In genomic region chr4:95830647-95831046, GRCh38 we compare ENCODE assay signal across 29 cellular contexts. TPM values are rescaled to one million over a fixed set of nuclear protein-coding genes. Genes with fewer than 3 reads are reported as not detected.
"Had no signal": no experiment of that assay in that cellular context is flagged by ENCODE, and none has a peak within 500 bp of the region (broad histone marks: within the 10 kb centered on the region; RNA-seq: fewer than 3 reads in every experiment).

No MANE protein-coding gene starts in this region.

- H3K27ac Mint-ChIP-seq: activated CD8-positive, alpha-beta memory T cell treated with anti-CD3 and anti-CD28 coated beads, Interleukin-2, amount 10 ng/mL, durations not matched to agents 7 days and 5 days; activated naive CD4-positive, alpha-beta T cell treated with anti-CD3 and anti-CD28 coated beads, Interleukin-2, amount 50 U/mL, for 72 hours; activated naive CD8-positive, alpha-beta T cell treated with anti-CD3 and anti-CD28 coated beads, Interleukin-2, amount 50 U/mL, for 24 hours; activated T-cell treated with anti-CD3 and anti-CD28 coated beads, Interleukin-2, amount 50 U/mL, for 24 hours; T-helper 17 cell; WTC11 had no signal

- H3K9me3 ChIP-seq: ascending aorta, body of pancreas, SJCRH30, SK-N-SH had no signal

- H3K4me3 ChIP-seq: ascending aorta, body of pancreas, coronary artery, SJCRH30 had no signal

- H3K36me3 Mint-ChIP-seq: activated CD8-positive, alpha-beta memory T cell treated with anti-CD3 and anti-CD28 coated beads, Interleukin-2, amount 10 ng/mL, durations not matched to agents 7 days and 5 days; activated naive CD4-positive, alpha-beta T cell treated with anti-CD3 and anti-CD28 coated beads, Interleukin-2, amount 50 U/mL, for 72 hours had no signal

- H3K9ac ChIP-seq: SK-N-SH had no signal

- H3K36me3 ChIP-seq: ascending aorta, SJCRH30 had no signal

- H3K9me3 Mint-ChIP-seq: activated naive CD4-positive, alpha-beta T cell treated with anti-CD3 and anti-CD28 coated beads, Interleukin-2, amount 50 U/mL, for 72 hours; activated naive CD8-positive, alpha-beta T cell treated with anti-CD3 and anti-CD28 coated beads, Interleukin-2, amount 50 U/mL, for 24 hours had no signal

- H3K4me2 ChIP-seq: SK-N-SH had no signal

- H3K4me1 Mint-ChIP-seq: activated CD8-positive, alpha-beta memory T cell treated with anti-CD3 and anti-CD28 coated beads, Interleukin-2, amount 10 ng/mL, durations not matched to agents 7 days and 5 days; activated naive CD8-positive, alpha-beta T cell treated with anti-CD3 and anti-CD28 coated beads, Interleukin-2, amount 50 U/mL, for 24 hours; T-helper 17 cell had no signal

- H3K4me3 Mint-ChIP-seq: activated CD8-positive, alpha-beta memory T cell treated with anti-CD3 and anti-CD28 coated beads, Interleukin-2, amount 10 ng/mL, durations not matched to agents 7 days and 5 days; activated naive CD8-positive, alpha-beta T cell treated with anti-CD3 and anti-CD28 coated beads, Interleukin-2, amount 50 U/mL, for 24 hours; activated T-cell treated with anti-CD3 and anti-CD28 coated beads, Interleukin-2, amount 50 U/mL, for 24 hours; T-helper 17 cell; WTC11 had no signal

- H3K9me2 ChIP-seq: SK-N-SH had no signal

- DNase-seq: activated CD4-positive, alpha-beta T cell treated with anti-CD3 and anti-CD28 coated beads for 48 hours; activated CD4-positive, alpha-beta T cell treated with anti-CD3 and anti-CD28 coated beads, Interleukin-2, amount 50 U/mL, for 4 hours; activated CD4-positive, CD25-positive, alpha-beta regulatory T cell treated with anti-CD3 and anti-CD28 coated beads, Interleukin-2, amount 50 U/mL, for 72 hours; activated CD8-positive, alpha-beta memory T cell treated with anti-CD3 and anti-CD28 coated beads, Interleukin-2, amount 10 ng/mL, durations not matched to agents 7 days and 5 days; activated effector memory CD4-positive, alpha-beta T cell treated with anti-CD3 and anti-CD28 coated beads, Interleukin-2, amount 50 U/mL, for 16 hours; activated naive CD4-positive, alpha-beta T cell treated with Interleukin-2 at 50 U/mL for 16 hours; activated naive CD8-positive, alpha-beta T cell treated with anti-CD3 and anti-CD28 coated beads, Interleukin-2, amount 50 U/mL, for 24 hours; activated T-cell treated with anti-CD3 and anti-CD28 coated beads, Interleukin-2, amount 50 U/mL, for 24 hours; amniotic stem cell; body of pancreas; central memory CD4-positive, alpha-beta T cell; NCI-H1930; NCI-H2171 treated with DMSO at 0.1 percent for 48 hours; NCI-H226; NCI-H526 treated with DMSO at 0.1 percent for 48 hours; NCI-H82; Right ventricle myocardium superior; SJCRH30; SK-N-SH; T-helper 17 cell; T-helper 9 cell had no signal

- H3K27me3 Mint-ChIP-seq: activated CD8-positive, alpha-beta memory T cell treated with anti-CD3 and anti-CD28 coated beads, Interleukin-2, amount 10 ng/mL, durations not matched to agents 7 days and 5 days; activated naive CD8-positive, alpha-beta T cell treated with anti-CD3 and anti-CD28 coated beads, Interleukin-2, amount 50 U/mL, for 24 hours; activated T-cell treated with anti-CD3 and anti-CD28 coated beads, Interleukin-2, amount 50 U/mL, for 24 hours had no signal

- H3K27ac ChIP-seq: ascending aorta, body of pancreas, coronary artery, RWPE1, SJCRH30 had no signal

- ATAC-seq: activated CD8-positive, alpha-beta memory T cell treated with anti-CD3 and anti-CD28 coated beads, Interleukin-2, amount 10 ng/mL, durations not matched to agents 7 days and 5 days; activated naive CD4-positive, alpha-beta T cell treated with anti-CD3 and anti-CD28 coated beads, Interleukin-2, amount 50 U/mL, for 72 hours; activated naive CD8-positive, alpha-beta T cell treated with anti-CD3 and anti-CD28 coated beads, Interleukin-2, amount 50 U/mL, for 24 hours; body of pancreas; T-helper 17 cell; WTC11 had no signal

- H3K27me3 ChIP-seq: ascending aorta, body of pancreas, SJCRH30 had no signal

- H3K4me1 ChIP-seq: ascending aorta, body of pancreas, SJCRH30 had no signal

RNA-seq across cellular contexts. Expression of gene PDHA2, which starts 9.2 kb away (rescaled TPM):
- total RNA-seq: activated CD8-positive, alpha-beta memory T cell treated with anti-CD3 and anti-CD28 coated beads, Interleukin-2, amount 10 ng/mL, durations not matched to agents 7 days and 5 days; activated naive CD4-positive, alpha-beta T cell treated with anti-CD3 and anti-CD28 coated beads, Interleukin-2, amount 50 U/mL, for 72 hours; ascending aorta; body of pancreas; bronchial epithelial cell; chondrocyte; NCI-H460; Right ventricle myocardium superior; SJCRH30; T-helper 17 cell; WTC11 had no signal
- polyA plus RNA-seq: SK-N-SH had no signal
